8 cellular contexts compared by ENCODE assay signal in genomic region chr17:37488607-37489196, GRCh38. TPM values are rescaled to one million over a fixed set of nuclear protein-coding genes. Genes with fewer than 3 reads are reported as not detected.
DNase-seq lines count a peak whose midpoint lies in the region; ATAC-seq, FAIRE-seq and TF ChIP-seq lines count a peak whose summit lies in the region.

No MANE protein-coding gene starts in this region.

- peak; percentile 5; the same call in 1 of the 3 replicates for ATAC-seq in DND-41 (ENCODE audit: insufficient read depth, low read depth)
- ATAC-seq in HG03442 (IDR thresholded peaks at IDR 0.05; ENCODE audit: unreplicated experiment): peak; percentile 16
- ATAC-seq in HG03469 (IDR thresholded peaks at IDR 0.05; ENCODE audit: unreplicated experiment): no peak

- peaks cover 33% of the 10 kb centered on the region for H3K4me1 ChIP-seq in DND-41 (ENCODE audit: insufficient read depth, low read length)

- H3K79me2 ChIP-seq in DND-41 (ENCODE audit: insufficient read depth, low read length): peaks cover 21% of the 10 kb centered on the region

- peak overlapping the region; percentile 60 to 92; a peak in 3 of 4 replicates for H3K4me3 ChIP-seq in DND-41 (ENCODE audit: low read depth in 1 of 2, low read length in 2 of 2)

- H3K9me3 ChIP-seq in DND-41 (ENCODE audit: insufficient read depth, low read length, severe bottlenecking): no peaks in the 10 kb centered on the region

- H3K27me3 ChIP-seq in DND-41 (ENCODE audit: insufficient read depth, low read length, poor library complexity): peaks cover 9% of the 10 kb centered on the region

- intact Hi-C loops in activated naive CD4-positive, alpha-beta T cell treated with anti-CD3 and anti-CD28 coated beads for 36 hours (cut with micrococcal nuclease): loop anchor here (1.0 to 2.0 kb wide), 3 partner anchors 58 to 120 kb away; partner anchors contain the start of genes ACACA, SYNRG and TADA2A

- peak overlapping the region; percentile 60 for H3K27ac Mint-ChIP-seq in activated naive CD4-positive, alpha-beta T cell treated with anti-CD3 and anti-CD28 coated beads for 36 hours

- no peaks in the 10 kb centered on the region for H3K9me3 Mint-ChIP-seq in activated naive CD4-positive, alpha-beta T cell treated with anti-CD3 and anti-CD28 coated beads for 36 hours

- H3K9ac ChIP-seq in DND-41 (ENCODE audit: low read depth, low read length): peak overlapping the region; percentile 82

- H3K4me2 ChIP-seq in DND-41 (ENCODE audit: insufficient read depth, low read length): peak overlapping the region; percentile 97

- no peaks in the 10 kb centered on the region for H3K36me3 ChIP-seq in DND-41 (ENCODE audit: insufficient read depth, low read length)

- DNase-seq in DND-41 (peak; percentile 35), RCC 7860 (ENCODE audit: low spot score) (peak; percentile 95), globus pallidus (ENCODE audit: low spot score) (peak; percentile 44), occipital lobe (lab: John Stamatoyannopoulos, UW) (peak; percentile 61), superior temporal gyrus (ENCODE audit: extremely low spot score) (peak; percentile 42)
- DNase-seq in activated naive CD4-positive, alpha-beta T cell treated with anti-CD3 and anti-CD28 coated beads for 36 hours: peak; percentile 83

- no peak overlapping the region; the same call in 1 of the 2 replicates for H3K27ac ChIP-seq in DND-41 (ENCODE audit: low read length)

- H3K36me3 Mint-ChIP-seq in activated naive CD4-positive, alpha-beta T cell treated with anti-CD3 and anti-CD28 coated beads for 36 hours (ENCODE audit: low read depth): peaks cover 1% of the 10 kb centered on the region

- H2AFZ ChIP-seq in DND-41 (ENCODE audit: low read depth, low read length): peak overlapping the region; percentile 99

- H3K27me3 Mint-ChIP-seq in activated naive CD4-positive, alpha-beta T cell treated with anti-CD3 and anti-CD28 coated beads for 36 hours (ENCODE audit: low read depth): no peaks in the 10 kb centered on the region

- peaks cover 46% of the 10 kb centered on the region for H3K4me1 Mint-ChIP-seq in activated naive CD4-positive, alpha-beta T cell treated with anti-CD3 and anti-CD28 coated beads for 36 hours (ENCODE audit: low read depth)

- TF ChIP-seq CTCF in DND-41 (IDR thresholded peaks at IDR 0.05; ENCODE audit: borderline replicate concordance, extremely low read depth, low read length, poor library complexity, severe bottlenecking): no peak

- no peak for FAIRE-seq in RCC 7860 (lab: Jason Lieb, UNC)

- CTCF ChIA-PET in activated naive CD4-positive, alpha-beta T cell treated with anti-CD3 and anti-CD28 coated beads for 36 hours (lab: Charles Lee): no interaction called here

- H4K20me1 ChIP-seq in DND-41 (ENCODE audit: insufficient read depth, low read length): peaks cover 13% of the 10 kb centered on the region; the same call in 1 of the 2 replicates

- peak overlapping the region; percentile 87 for H3K4me3 Mint-ChIP-seq in activated naive CD4-positive, alpha-beta T cell treated with anti-CD3 and anti-CD28 coated beads for 36 hours

RNA-seq across cellular contexts. Expression of gene DUSP14, which starts 1.0 kb away (rescaled TPM):
- total RNA-seq in activated naive CD4-positive, alpha-beta T cell treated with anti-CD3 and anti-CD28 coated beads for 36 hours: 1 to 10 TPM; 7.0 to 7.9 TPM
- total RNA-seq in occipital lobe: 11.2 TPM

Comparison
In these comparisons a context has a peak if more than half of its experiments do, and no peak if none do; other contexts are left out.
1. DNase-seq: peak in every context shown above with its lines; median percentile 95 in RCC 7860; 83 in activated naive CD4-positive, alpha-beta T cell treated with anti-CD3 and anti-CD28 coated beads for 36 hours; 61 in occipital lobe; 44 in globus pallidus; 42 in superior temporal gyrus; 35 in DND-41.